In genomic region chr6:36094786-36095496, GRCh38 we compare ENCODE assay signal across 8 cellular contexts. TPM values are rescaled to one million over a fixed set of nuclear protein-coding genes. Genes with fewer than 3 reads are reported as not detected.
DNase-seq lines count a peak whose midpoint lies in the region; ATAC-seq lines count a peak whose summit lies in the region.

No MANE protein-coding gene starts in this region.

- H3K36me3 Mint-ChIP-seq in activated CD8-positive, alpha-beta T cell treated with anti-CD3 and anti-CD28 coated beads, Interleukin-2, amount 10 ng/mL, durations not matched to agents 7 days and 5 days (ENCODE audit: low read depth) = peaks cover 33% of the 10 kb centered on the region

- DNase-seq in EL = peak; percentile 75
- peak; percentile 46 for DNase-seq in NCI-H774 (lab: John Stamatoyannopoulos, UW)
- DNase-seq in activated CD8-positive, alpha-beta T cell treated with anti-CD3 and anti-CD28 coated beads, Interleukin-2, amount 10 ng/mL, durations not matched to agents 7 days and 5 days = peak; percentile 85
- DNase-seq in effector CD4-positive, alpha-beta T cell = peak; percentile 80
- DNase-seq in medulla oblongata (ENCODE audit: extremely low spot score) = peak; percentile 91
- DNase-seq in stimulated activated CD4-positive, alpha-beta T cell treated with anti-CD3 and anti-CD28 coated beads, TNF-alpha, amount 100 ng/mL, for 4 hours (ENCODE audit: low read depth in 3 of 3) = peak; percentile 58 to 73 (median 72)

- H3K27ac Mint-ChIP-seq in activated CD8-positive, alpha-beta T cell treated with anti-CD3 and anti-CD28 coated beads, Interleukin-2, amount 10 ng/mL, durations not matched to agents 7 days and 5 days = no peak overlapping the region

- H3K9me3 Mint-ChIP-seq in activated CD8-positive, alpha-beta T cell treated with anti-CD3 and anti-CD28 coated beads, Interleukin-2, amount 10 ng/mL, durations not matched to agents 7 days and 5 days (ENCODE audit: insufficient read depth) = no peaks in the 10 kb centered on the region

- CTCF ChIA-PET in activated CD8-positive, alpha-beta T cell treated with anti-CD3 and anti-CD28 coated beads, Interleukin-2, amount 10 ng/mL, durations not matched to agents 7 days and 5 days (lab: Charles Lee) = interaction anchor here (0.6 to 7.2 kb wide), 64 partner anchors 9 to 408 kb away, joined by 3 to 174 read pairs (median 5); partner anchors contain the start of genes ARMC12, MAPK14 and SLC26A8

- POLR2A ChIA-PET in activated CD8-positive, alpha-beta T cell treated with anti-CD3 and anti-CD28 coated beads, Interleukin-2, amount 10 ng/mL, durations not matched to agents 7 days and 5 days (lab: Charles Lee) = interaction anchor here (0.7 to 4.3 kb wide), 3 partner anchors 26 to 111 kb away, joined by 4 to 37 read pairs (median 10); partner anchors contain the start of gene MAPK14

- peak; percentile 74 for ATAC-seq in HG03342 (IDR thresholded peaks at IDR 0.05; ENCODE audit: unreplicated experiment)
- peak; percentile 93 for ATAC-seq in activated CD8-positive, alpha-beta T cell treated with anti-CD3 and anti-CD28 coated beads, Interleukin-2, amount 10 ng/mL, durations not matched to agents 7 days and 5 days
- ATAC-seq in HG03469 (IDR thresholded peaks at IDR 0.05; ENCODE audit: unreplicated experiment) = no peak

- peaks cover 29% of the 10 kb centered on the region for H3K4me1 Mint-ChIP-seq in activated CD8-positive, alpha-beta T cell treated with anti-CD3 and anti-CD28 coated beads, Interleukin-2, amount 10 ng/mL, durations not matched to agents 7 days and 5 days (ENCODE audit: low read depth)

- no peaks in the 10 kb centered on the region for H3K27me3 Mint-ChIP-seq in activated CD8-positive, alpha-beta T cell treated with anti-CD3 and anti-CD28 coated beads, Interleukin-2, amount 10 ng/mL, durations not matched to agents 7 days and 5 days (ENCODE audit: low read depth)

- no peak overlapping the region for H3K4me3 Mint-ChIP-seq in activated CD8-positive, alpha-beta T cell treated with anti-CD3 and anti-CD28 coated beads, Interleukin-2, amount 10 ng/mL, durations not matched to agents 7 days and 5 days

RNA-seq across cellular contexts. Expression of gene MAPK13, which starts 35.4 kb away (rescaled TPM):
- total RNA-seq in activated CD8-positive, alpha-beta T cell treated with anti-CD3 and anti-CD28 coated beads, Interleukin-2, amount 10 ng/mL, durations not matched to agents 7 days and 5 days = 10 to 100 TPM; 42.6 to 43.5 TPM
